9 cellular contexts compared by ENCODE assay signal in genomic region chr3:901953-902778, GRCh38.
DNase-seq lines count a peak whose midpoint lies in the region; ATAC-seq, FAIRE-seq and TF ChIP-seq lines count a peak whose summit lies in the region.
"Had no signal": no experiment of that assay in that cellular context is flagged by ENCODE, and none has a peak within 500 bp of the region (broad histone marks: within the 10 kb centered on the region; RNA-seq: fewer than 3 reads in every experiment).

No MANE protein-coding gene starts in this region.

- WGBS in GM12878 (ENCODE audit: insufficient coverage, insufficient replicate concordance, low lambda C conversion rate, missing lambda C conversion rate): 0% methylated on average over 2 of the region's 2 CpGs
- WGBS in lower leg skin, 2 donors: 58 to 60% methylated on average over 2 of the region's 2 CpGs

- no peaks in the 10 kb centered on the region for H3K79me2 ChIP-seq in GM12878 (ENCODE audit: control insufficient read depth, insufficient read depth, low read length)

- FAIRE-seq in GM12878 (lab: Jason Lieb, UNC): peak; percentile 31
- FAIRE-seq: colon had no signal

- POLR2A ChIA-PET in GM12878 (lab: Charles Lee): no interaction called here

- TF ChIP-seq RAD21 in GM12878 (IDR thresholded peaks at IDR 0.05; ENCODE audit: insufficient read depth, low read depth, low read length): peak; percentile 40; the same call in 1 of the 2 replicates

- SMC1A ChIA-PET in GM12878 (lab: Charles Lee; ENCODE audit: uncharacterized antibody, unreplicated experiment): interaction anchor here (1.0 kb wide), 1 partner anchor 349 kb away, joined by 3 read pairs; no protein-coding TSS in a partner anchor

- no peaks in the 10 kb centered on the region for H3K36me3 ChIP-seq in GM12878 (ENCODE audit: control insufficient read depth in 2 of 2, insufficient read depth in 2 of 2, low read length in 1 of 2)

- peaks cover 25% of the 10 kb centered on the region for H3K36me3 Mint-ChIP-seq in natural killer cell

- RAD21 ChIA-PET in GM12878 (lab: Charles Lee; ENCODE audit: unreplicated experiment): interaction anchor here (0.8 kb wide), 1 partner anchor 187 kb away, joined by 3 read pairs; no protein-coding TSS in a partner anchor

- intact Hi-C loops in GM12878 (cut with micrococcal nuclease; ENCODE audit: unreplicated experiment): loop anchor here (5.0 to 10.0 kb wide), 3 partner anchors 270 to 1255 kb away; no protein-coding TSS in a partner anchor
- intact Hi-C loops in natural killer cell (cut with micrococcal nuclease): no loop called here
- intact Hi-C loops in lower leg skin (cut with DNase I; ENCODE audit: low total_unique reads): no loop called here

- TF ChIP-seq EP300 in GM12878 (IDR thresholded peaks at IDR 0.05; ENCODE audit: borderline replicate concordance in 1 of 2, control insufficient read depth in 1 of 2, low read depth in 2 of 2, low read length in 2 of 2): no peak

- in situ Hi-C loops in ACHN (cut with HindIII; ENCODE audit: low pct_ligation_motif_present, low pct_unique_long_range_greater_than_20kb, low sequenced_read_pairs) (loop anchor here (25.0 kb wide), 1 partner anchor 185 kb away; the partner anchor contains the start of gene CNTN6), GM12878 (cut with MboI) (no loop called here)

- TF ChIP-seq POLR2A in GM12878 (IDR thresholded peaks at IDR 0.05; ENCODE audit: low read depth, low read length) (no peak), lower leg skin (IDR thresholded peaks at IDR 0.05) (no peak)

- BruUV-seq in GM12878 (replicated peaks; lab: Mats Ljungman, UMichigan): no TSS peak

- no peak overlapping the region for H3K4me3 ChIP-seq in GM12878
- H3K4me3 ChIP-seq in lower leg skin (ENCODE audit: low read depth, poor library complexity, severe bottlenecking): no peak overlapping the region

- TF ChIP-seq CTCF in GM12878 (IDR thresholded peaks at IDR 0.05 in 2 of 3, conservative IDR thresholded peaks at IDR 0.05 in 1 of 3; ENCODE audit: control insufficient read depth in 2 of 3, extremely low read depth in 1 of 3, insufficient read depth in 1 of 3, low read depth in 3 of 3, low read length in 3 of 3) (peak; percentile 28 to 53 (median 48); a peak in 4 of 6 replicates), natural killer cell (IDR thresholded peaks at IDR 0.05) (no peak), lower leg skin (IDR thresholded peaks at IDR 0.05) (no peak)

- no peak overlapping the region for H2AFZ ChIP-seq in GM12878 (ENCODE audit: control insufficient read depth, low read depth, low read length)

- ATAC-seq in GM19035 (IDR thresholded peaks at IDR 0.05; ENCODE audit: unreplicated experiment) (peak; percentile 84), HG03439 (IDR thresholded peaks at IDR 0.05; ENCODE audit: unreplicated experiment) (peak; percentile 87), GM12878 (peak; percentile 86), natural killer cell (no peak)

- no peak overlapping the region for H3K27ac Mint-ChIP-seq in natural killer cell

- H3K4me2 ChIP-seq in GM12878 (ENCODE audit: control insufficient read depth, insufficient read depth): no peak overlapping the region

- CTCF ChIA-PET in GM12878 (lab: Yijun Ruan, JAX): interaction anchor here (0.7 to 1.6 kb wide), 8 partner anchors 10 to 439 kb away, joined by 3 to 5 read pairs (median 3); no protein-coding TSS in a partner anchor

- H3K4me1 Mint-ChIP-seq in natural killer cell: no peaks in the 10 kb centered on the region

- H4K20me1 ChIP-seq in GM12878 (ENCODE audit: control insufficient read depth, insufficient read depth): no peaks in the 10 kb centered on the region

- H3K27me3 Mint-ChIP-seq in natural killer cell (ENCODE audit: low read depth in 2 of 2): no peaks in the 10 kb centered on the region

- no peak overlapping the region for H3K9ac ChIP-seq in GM12878 (ENCODE audit: control insufficient read depth, insufficient read depth, low read length)

- H3K27ac ChIP-seq in GM12878 (ENCODE audit: control insufficient read depth, insufficient read depth): no peak overlapping the region

- H3K4me3 Mint-ChIP-seq in natural killer cell: no peak overlapping the region

- H3K9me3 ChIP-seq in GM12878 (replicated peaks; ENCODE audit: control insufficient read depth, insufficient read depth, low read length): no peaks in the 10 kb centered on the region

- no peaks in the 10 kb centered on the region for H3K4me1 ChIP-seq in GM12878 (ENCODE audit: control insufficient read depth, insufficient read depth, low read length)

- DNase-seq in ACHN (peak; percentile 36), GM12878 (ENCODE audit: low read depth, low spot score) (no peak), NCI-H446 treated with DMSO at 0.1 percent for 48 hours (lab: John Stamatoyannopoulos, UW) (no peak), natural killer cell (no peak), lower leg skin (ENCODE audit: low spot score in 2 of 2) (no peak)
- no peak for DNase-seq in stimulated activated CD4-positive, alpha-beta T cell treated with anti-CD3 and anti-CD28 coated beads, Interleukin-1b, Interleukin-23, amount 100 ng/mL, for 48 hours

- H3K9me3 Mint-ChIP-seq in natural killer cell: peaks cover 13 to 27% of the 10 kb centered on the region in 2 donors

- H3K27me3 ChIP-seq in GM12878 (replicated peaks in 1 of 2; ENCODE audit: control insufficient read depth in 2 of 2, insufficient read depth in 2 of 2, low read length in 1 of 2): no peaks in the 10 kb centered on the region

TF ChIP-seq in GM12878, 131 proteins besides CTCF, POLR2A, EP300 and RAD21:
- TF ChIP-seq NR2F1 (conservative IDR thresholded peaks at IDR 0.05): no peak
- TF ChIP-seq FOS (IDR thresholded peaks at IDR 0.05; ENCODE audit: borderline replicate concordance, extremely low read depth, insufficient read length): no peak
- peak; percentile 19; the same call in 1 of the 2 replicates for TF ChIP-seq SMC3 (IDR thresholded peaks at IDR 0.05; ENCODE audit: borderline replicate concordance, low read length)

Comparison
In these comparisons a context has a peak if more than half of its experiments do, and no peak if none do; other contexts are left out.
1. ATAC-seq: peak in GM19035 (single experiment), HG03439 (single experiment) and GM12878 (single experiment); none in natural killer cell (0 of 3).
2. CTCF ChIP-seq: peak in GM12878 (3 of 3); none in natural killer cell (single experiment) and lower leg skin (0 of 3).